ENCODE assay signal across 8 cellular contexts in genomic region chr17:20121359-20122235, GRCh38.
DNase-seq lines count a peak whose midpoint lies in the region; ATAC-seq and TF ChIP-seq lines count a peak whose summit lies in the region.

No MANE protein-coding gene starts in this region.

- no peak overlapping the region for H3K27ac Mint-ChIP-seq in naive thymus-derived CD4-positive, alpha-beta T cell

- no peaks in the 10 kb centered on the region for H3K9me2 ChIP-seq in OCI-LY1 (ENCODE audit: low read depth, low read length)

- intact Hi-C loops in naive thymus-derived CD4-positive, alpha-beta T cell (cut with micrococcal nuclease): loop anchor here (1.0 to 5.0 kb wide), 5 partner anchors 33 to 200 kb away; no protein-coding TSS in a partner anchor

- H3K27ac ChIP-seq in OCI-LY1 (ENCODE audit: low read depth, low read length, poor library complexity, severe bottlenecking): no peak overlapping the region
- no peak overlapping the region for H3K27ac ChIP-seq in naive thymus-derived CD4-positive, alpha-beta T cell (ENCODE audit: low read depth, low read length)

- no peaks in the 10 kb centered on the region for H4K20me1 ChIP-seq in OCI-LY1 (ENCODE audit: insufficient read depth, low read length)

- H3K79me2 ChIP-seq in OCI-LY1 (ENCODE audit: insufficient read depth, low read length): no peaks in the 10 kb centered on the region

- peak; percentile 80 for ATAC-seq in naive thymus-derived CD4-positive, alpha-beta T cell
- no peak for ATAC-seq in GM18520 (IDR thresholded peaks at IDR 0.05; ENCODE audit: unreplicated experiment)

- H3K4me3 ChIP-seq in OCI-LY1 (ENCODE audit: low read depth, low read length, poor library complexity, severe bottlenecking) (no peak overlapping the region), epithelial cell of proximal tubule (ENCODE audit: low read depth, low read length) (no peak overlapping the region)
- H3K4me3 ChIP-seq in naive thymus-derived CD4-positive, alpha-beta T cell (ENCODE audit: low read length): no peak overlapping the region

- POLR2A ChIA-PET in naive thymus-derived CD4-positive, alpha-beta T cell (lab: Charles Lee): no interaction called here

- no peaks in the 10 kb centered on the region for H3F3A ChIP-seq in OCI-LY1 (ENCODE audit: insufficient read depth, low read length)

- H3K9me3 Mint-ChIP-seq in naive thymus-derived CD4-positive, alpha-beta T cell: no peaks in the 10 kb centered on the region

- H3K27me3 ChIP-seq in OCI-LY1 (ENCODE audit: insufficient read depth, low read length): no peaks in the 10 kb centered on the region
- no peaks in the 10 kb centered on the region for H3K27me3 ChIP-seq in naive thymus-derived CD4-positive, alpha-beta T cell (ENCODE audit: control insufficient read depth in 2 of 2, insufficient read depth in 2 of 2, low read length in 2 of 2)

- peak; percentile 80 for TF ChIP-seq CTCF in OCI-LY1 (IDR thresholded peaks at IDR 0.05; ENCODE audit: low read length)
- peak; percentile 97 for TF ChIP-seq CTCF in epithelial cell of proximal tubule (conservative IDR thresholded peaks at IDR 0.05; ENCODE audit: low read depth, low read length)

- peaks cover 0 to 18% (median 0%) of the 10 kb centered on the region in 5 donors for H3K27me3 Mint-ChIP-seq in naive thymus-derived CD4-positive, alpha-beta T cell

- peaks cover 0 to 3% (median 0%) of the 10 kb centered on the region in 7 donors for H3K4me1 Mint-ChIP-seq in naive thymus-derived CD4-positive, alpha-beta T cell

- H3K4me3 Mint-ChIP-seq in naive thymus-derived CD4-positive, alpha-beta T cell: no peak overlapping the region

- no peak overlapping the region for H3K4me2 ChIP-seq in OCI-LY1 (ENCODE audit: low read length)

- no peaks in the 10 kb centered on the region for H3K4me1 ChIP-seq in OCI-LY1 (ENCODE audit: insufficient read depth, low read length, severe bottlenecking)
- no peaks in the 10 kb centered on the region for H3K4me1 ChIP-seq in naive thymus-derived CD4-positive, alpha-beta T cell (ENCODE audit: control insufficient read depth in 2 of 2, insufficient read depth in 2 of 2, low read length in 2 of 2)

- no peaks in the 10 kb centered on the region for H3K36me3 Mint-ChIP-seq in naive thymus-derived CD4-positive, alpha-beta T cell

- CTCF ChIA-PET in naive thymus-derived CD4-positive, alpha-beta T cell (lab: Charles Lee): interaction anchor here (0.6 to 2.0 kb wide), 11 partner anchors 12 to 200 kb away, joined by 3 to 22 read pairs (median 4); no protein-coding TSS in a partner anchor

- no peak overlapping the region for H3K9ac ChIP-seq in OCI-LY1 (ENCODE audit: low read length)

- H2AFZ ChIP-seq in OCI-LY1 (ENCODE audit: low read length): no peak overlapping the region

- no peaks in the 10 kb centered on the region for H3K9me3 ChIP-seq in OCI-LY1 (ENCODE audit: low read length)
- no peaks in the 10 kb centered on the region for H3K9me3 ChIP-seq in naive thymus-derived CD4-positive, alpha-beta T cell (ENCODE audit: control insufficient read depth in 2 of 3, low read length in 3 of 3)

- DNase-seq in AG08396 (ENCODE audit: low spot score) (peak; percentile 68), H4 (ENCODE audit: low spot score) (peak; percentile 25), activated T-cell treated with anti-CD3 and anti-CD28 coated beads for 48 hours (ENCODE audit: low read depth) (peak; percentile 52), epithelial cell of proximal tubule (ENCODE audit: low read depth) (no peak)
- DNase-seq in naive thymus-derived CD4-positive, alpha-beta T cell: peak; percentile 42 to 71 (median 64)
- peak; percentile 57 for DNase-seq in stimulated activated CD8-positive, alpha-beta memory T cell treated with anti-CD3 and anti-CD28 coated beads, Interleukin-7, amount 100 ng/mL, for 24 hours (ENCODE audit: low read depth)

- H3K36me3 ChIP-seq in OCI-LY1 (ENCODE audit: insufficient read depth, low read length): no peaks in the 10 kb centered on the region
- H3K36me3 ChIP-seq in naive thymus-derived CD4-positive, alpha-beta T cell (ENCODE audit: control insufficient read depth in 2 of 3, insufficient read depth in 3 of 3, low read length in 3 of 3): no peaks in the 10 kb centered on the region
